In genomic region chr6:110475255-110475654, GRCh38 we compare ENCODE assay signal across 9 cellular contexts. TPM values are rescaled to one million over a fixed set of nuclear protein-coding genes. Genes with fewer than 3 reads are reported as not detected.
A peak's percentile ranks its signal among the peaks of the same experiment; 100 is the strongest.
DNase-seq lines count a peak whose midpoint lies in the region; ATAC-seq and TF ChIP-seq lines count a peak whose summit lies in the region.
"Had no signal": no experiment of that assay in that cellular context is flagged by ENCODE, and none has a peak within 500 bp of the region (broad histone marks: within the 10 kb centered on the region; RNA-seq: fewer than 3 reads in every experiment).

No MANE protein-coding gene starts in this region.

- TF ChIP-seq EP300 in upper lobe of left lung (IDR thresholded peaks at IDR 0.05) = no peak

- WGBS in upper lobe of left lung, 2 donors = 11 to 30% methylated on average over 6 of the region's 6 CpGs
- 62% methylated on average over 6 of the region's 6 CpGs for WGBS in prostate gland

- H3K27me3 Mint-ChIP-seq in activated naive CD4-positive, alpha-beta T cell treated with anti-CD3 and anti-CD28 coated beads, Interleukin-2, amount 10 ng/mL, durations not matched to agents 7 days and 5 days = peaks cover 65% of the 10 kb centered on the region

- peak overlapping the region; percentile 59 for H3K4me3 ChIP-seq in left ventricle myocardium inferior
- H3K4me3 ChIP-seq in upper lobe of left lung = peak overlapping the region in 3 of 4 donors; percentile 35 to 46 (median 42)
- no peak overlapping the region for H3K4me3 ChIP-seq in prostate gland

- intact Hi-C loops in left ventricle myocardium inferior (cut with micrococcal nuclease) = no loop called here
- intact Hi-C loops in prostate gland (cut with DNase I) = no loop called here

- peaks cover 43% of the 10 kb centered on the region for H3K27me3 ChIP-seq in left ventricle myocardium inferior (ENCODE audit: low read depth)
- no peaks in the 10 kb centered on the region for H3K27me3 ChIP-seq in upper lobe of left lung
- no peaks in the 10 kb centered on the region for H3K27me3 ChIP-seq in prostate gland (replicated peaks; ENCODE audit: insufficient read depth)

- H3K36me3 ChIP-seq in left ventricle myocardium inferior (no peaks in the 10 kb centered on the region), upper lobe of left lung (no peaks in the 10 kb centered on the region), prostate gland (no peaks in the 10 kb centered on the region)

- peak in 1 of 4 donors; percentile 32 for TF ChIP-seq POLR2A in upper lobe of left lung (IDR thresholded peaks at IDR 0.05)
- TF ChIP-seq POLR2A in prostate gland (IDR thresholded peaks at IDR 0.05) = no peak

- no peaks in the 10 kb centered on the region for H3K36me3 Mint-ChIP-seq in activated naive CD4-positive, alpha-beta T cell treated with anti-CD3 and anti-CD28 coated beads, Interleukin-2, amount 10 ng/mL, durations not matched to agents 7 days and 5 days

- peaks cover 11% of the 10 kb centered on the region for H3K4me1 Mint-ChIP-seq in activated naive CD4-positive, alpha-beta T cell treated with anti-CD3 and anti-CD28 coated beads, Interleukin-2, amount 10 ng/mL, durations not matched to agents 7 days and 5 days

- no peak for DNase-seq in activated naive CD4-positive, alpha-beta T cell treated with anti-CD3 and anti-CD28 coated beads, Interleukin-2, amount 10 ng/mL, durations not matched to agents 7 days and 5 days
- DNase-seq in activated naive CD4-positive, alpha-beta T cell treated with anti-CD3 and anti-CD28 coated beads, Interleukin-2, amount 50 U/mL, for 16 hours = no peak
- DNase-seq in UCSD-AML1 (lab: John Stamatoyannopoulos, UW; ENCODE audit: unreplicated experiment) (peak; percentile 68), left ventricle myocardium inferior (peak; percentile 25), upper lobe of left lung (peak in 1 of 2 donors; percentile 67), NCI-H146 treated with DMSO at 0.1 percent for 48 hours (lab: John Stamatoyannopoulos, UW; ENCODE audit: unreplicated experiment) (no peak), NCI-H146 (lab: John Stamatoyannopoulos, UW) (no peak), prostate gland (ENCODE audit: low spot score) (no peak)

- no peak overlapping the region for H3K27ac Mint-ChIP-seq in activated naive CD4-positive, alpha-beta T cell treated with anti-CD3 and anti-CD28 coated beads, Interleukin-2, amount 10 ng/mL, durations not matched to agents 7 days and 5 days

- peak overlapping the region; percentile 9 for H3K4me3 Mint-ChIP-seq in activated naive CD4-positive, alpha-beta T cell treated with anti-CD3 and anti-CD28 coated beads, Interleukin-2, amount 10 ng/mL, durations not matched to agents 7 days and 5 days

- peak; percentile 69 to 83 for ATAC-seq in upper lobe of left lung (ENCODE audit: low FRiP score in 2 of 2)

- no peak for TF ChIP-seq CTCF in left ventricle myocardium inferior (IDR thresholded peaks at IDR 0.05; ENCODE audit: borderline replicate concordance)
- TF ChIP-seq CTCF in upper lobe of left lung (IDR thresholded peaks at IDR 0.05) = no peak
- no peak for TF ChIP-seq CTCF in prostate gland (IDR thresholded peaks at IDR 0.05)

- H3K4me1 ChIP-seq in left ventricle myocardium inferior (peaks cover 6% of the 10 kb centered on the region), upper lobe of left lung (peaks cover 0 to 12% (median 0%) of the 10 kb centered on the region in 4 donors), prostate gland (replicated peaks) (no peaks in the 10 kb centered on the region)

- H3K27ac ChIP-seq in left ventricle myocardium inferior (replicated peaks) (no peak overlapping the region), upper lobe of left lung (no peak overlapping the region), prostate gland (no peak overlapping the region)

- H3K9me3 ChIP-seq in left ventricle myocardium inferior (replicated peaks) (no peaks in the 10 kb centered on the region), upper lobe of left lung (no peaks in the 10 kb centered on the region), prostate gland (no peaks in the 10 kb centered on the region)

- CTCF ChIA-PET in activated naive CD4-positive, alpha-beta T cell treated with anti-CD3 and anti-CD28 coated beads, Interleukin-2, amount 10 ng/mL, durations not matched to agents 7 days and 5 days (lab: Charles Lee) = no interaction called here

- no peaks in the 10 kb centered on the region for H3K9me3 Mint-ChIP-seq in activated naive CD4-positive, alpha-beta T cell treated with anti-CD3 and anti-CD28 coated beads, Interleukin-2, amount 10 ng/mL, durations not matched to agents 7 days and 5 days

RNA-seq across cellular contexts. Expression of gene SLC22A16, which starts 1.2 kb away (rescaled TPM):
- total RNA-seq in left ventricle myocardium inferior = not detected
- total RNA-seq in upper lobe of left lung = 1 to 10 TPM in 1 of 6 donors, under 1 TPM in 3, not detected in 2; 0.20 to 1.7 (median 0.59) TPM
- total RNA-seq in prostate gland = 1 to 10 TPM in 1 of 2 donors, not detected in 1; 2.7 TPM
- total RNA-seq: ureter had no signal

RNA-seq across cellular contexts. Expression of gene DDO, which starts 59.9 kb away (rescaled TPM):
- total RNA-seq in left ventricle myocardium inferior (37.6 TPM), upper lobe of left lung (1 to 10 TPM; 1.4 to 7.6 (median 3.2) TPM), prostate gland (1 to 10 TPM in 1 of 2 donors, under 1 TPM in 1; 0.41 to 2.1 TPM)

Comparison
In these comparisons a context has a peak if more than half of its experiments do, and no peak if none do; other contexts are left out.
1. DNase-seq: peak in UCSD-AML1 (single experiment) and left ventricle myocardium inferior (single experiment); none in activated naive CD4-positive, alpha-beta T cell treated with anti-CD3 and anti-CD28 coated beads, Interleukin-2, amount 10 ng/mL, durations not matched to agents 7 days and 5 days (single experiment), activated naive CD4-positive, alpha-beta T cell treated with anti-CD3 and anti-CD28 coated beads, Interleukin-2, amount 50 U/mL, for 16 hours (single experiment), NCI-H146 treated with DMSO at 0.1 percent for 48 hours (single experiment), NCI-H146 (single experiment) and prostate gland (single experiment).
2. H3K4me3 ChIP-seq: peak in left ventricle myocardium inferior (single experiment) and upper lobe of left lung (3 of 4); none in prostate gland (0 of 2).